In genomic region chr6:136250686-136251008, GRCh38 we compare ENCODE assay signal across 8 cellular contexts. TPM values are rescaled to one million over a fixed set of nuclear protein-coding genes. Genes with fewer than 3 reads are reported as not detected.
A peak's percentile ranks its signal among the peaks of the same experiment; 100 is the strongest.
DNase-seq lines count a peak whose midpoint lies in the region; ATAC-seq, FAIRE-seq and TF ChIP-seq lines count a peak whose summit lies in the region.

No MANE protein-coding gene starts in this region.

- peak overlapping the region; percentile 74 for H3K27ac Mint-ChIP-seq in activated naive CD4-positive, alpha-beta T cell treated with anti-CD3 and anti-CD28 coated beads for 36 hours
- peak overlapping the region; percentile 95 to 99 for H3K27ac Mint-ChIP-seq in activated naive CD4-positive, alpha-beta T cell treated with anti-CD3 and anti-CD28 coated beads, Interleukin-2, amount 50 U/mL, for 72 hours

- H3K36me3 ChIP-seq in kidney (ENCODE audit: control insufficient read depth in 1 of 2, insufficient read depth in 2 of 2, low read length in 2 of 2) (no peaks in the 10 kb centered on the region), thoracic aorta (no peaks in the 10 kb centered on the region)

- peaks cover 45% of the 10 kb centered on the region for H3K4me1 Mint-ChIP-seq in activated naive CD4-positive, alpha-beta T cell treated with anti-CD3 and anti-CD28 coated beads for 36 hours (ENCODE audit: low read depth)

- no peaks in the 10 kb centered on the region for H3K27me3 ChIP-seq in thoracic aorta (replicated peaks; ENCODE audit: insufficient read depth)

- TF ChIP-seq CTCF in kidney (IDR thresholded peaks at IDR 0.05; ENCODE audit: borderline replicate concordance, extremely low read depth, insufficient read depth) (no peak), thoracic aorta (IDR thresholded peaks at IDR 0.05) (no peak), GM20000 (IDR thresholded peaks at IDR 0.05; ENCODE audit: extremely low read depth, missing control alignments) (no peak)

- H3K9me3 ChIP-seq in kidney (ENCODE audit: control insufficient read depth in 1 of 2, low read length in 2 of 2) (no peaks in the 10 kb centered on the region), thoracic aorta (no peaks in the 10 kb centered on the region)

- H3K4me3 ChIP-seq in kidney (ENCODE audit: low read length in 2 of 2) (peak overlapping the region; percentile 72 to 84), thoracic aorta (peak overlapping the region; percentile 78)

- CTCF ChIA-PET in activated naive CD4-positive, alpha-beta T cell treated with anti-CD3 and anti-CD28 coated beads for 36 hours (lab: Charles Lee): interaction anchor here (0.6 to 1.8 kb wide), 6 partner anchors 32 to 797 kb away, joined by 3 to 7 read pairs (median 4); partner anchors contain the start of gene BCLAF1

- H3K9me3 Mint-ChIP-seq in activated naive CD4-positive, alpha-beta T cell treated with anti-CD3 and anti-CD28 coated beads for 36 hours: no peaks in the 10 kb centered on the region
- no peaks in the 10 kb centered on the region for H3K9me3 Mint-ChIP-seq in activated naive CD4-positive, alpha-beta T cell treated with anti-CD3 and anti-CD28 coated beads, Interleukin-2, amount 50 U/mL, for 72 hours

- peaks cover 6 to 8% of the 10 kb centered on the region in 2 donors for H3K4me1 ChIP-seq in kidney (ENCODE audit: control insufficient read depth in 1 of 2, insufficient read depth in 1 of 2, low read depth in 1 of 2, low read length in 2 of 2)
- H3K4me1 ChIP-seq in thoracic aorta (ENCODE audit: control insufficient read depth in 1 of 2, low read depth in 2 of 2): peaks cover 6 to 15% of the 10 kb centered on the region in 2 donors

- no peaks in the 10 kb centered on the region for H3K27me3 Mint-ChIP-seq in activated naive CD4-positive, alpha-beta T cell treated with anti-CD3 and anti-CD28 coated beads for 36 hours (ENCODE audit: low read depth)

- peak overlapping the region; percentile 95 for H3K4me3 Mint-ChIP-seq in activated naive CD4-positive, alpha-beta T cell treated with anti-CD3 and anti-CD28 coated beads for 36 hours

- FAIRE-seq in kidney (lab: Jason Lieb, UNC): no peak

- peak overlapping the region; percentile 9 to 74 for H3K9ac ChIP-seq in kidney (ENCODE audit: low read length in 2 of 2)

- intact Hi-C loops in activated naive CD4-positive, alpha-beta T cell treated with anti-CD3 and anti-CD28 coated beads for 36 hours (cut with micrococcal nuclease): loop anchor here (1.0 kb wide), 4 partner anchors 35 to 753 kb away; partner anchors contain the start of genes AHI1 and BCLAF1
- intact Hi-C loops in kidney (cut with DNase I): no loop called here

- H3K36me3 Mint-ChIP-seq in activated naive CD4-positive, alpha-beta T cell treated with anti-CD3 and anti-CD28 coated beads for 36 hours (ENCODE audit: low read depth): peaks cover 36% of the 10 kb centered on the region
- peaks cover 38 to 44% of the 10 kb centered on the region in 2 donors for H3K36me3 Mint-ChIP-seq in activated naive CD4-positive, alpha-beta T cell treated with anti-CD3 and anti-CD28 coated beads, Interleukin-2, amount 50 U/mL, for 72 hours

- peak; percentile 9 for ATAC-seq in HG03139 (IDR thresholded peaks at IDR 0.05; ENCODE audit: unreplicated experiment)
- peak; percentile 13 to 19 for ATAC-seq in activated naive CD4-positive, alpha-beta T cell treated with anti-CD3 and anti-CD28 coated beads, Interleukin-2, amount 50 U/mL, for 72 hours
- no peak for ATAC-seq in thoracic aorta (ENCODE audit: insufficient number of reproducible peaks, low FRiP score, low read depth)

- no peak for DNase-seq in activated naive CD4-positive, alpha-beta T cell treated with anti-CD3 and anti-CD28 coated beads for 36 hours
- no peak for DNase-seq in activated naive CD4-positive, alpha-beta T cell treated with anti-CD3 and anti-CD28 coated beads, Interleukin-2, amount 50 U/mL, for 16 hours
- DNase-seq in activated naive CD4-positive, alpha-beta T cell treated with anti-CD3 and anti-CD28 coated beads, Interleukin-2, amount 50 U/mL, for 72 hours (ENCODE audit: low spot score in 2 of 2): no peak
- DNase-seq in kidney (no peak), thoracic aorta (ENCODE audit: low spot score) (no peak), GM20000 (ENCODE audit: low spot score) (no peak), ecto neural progenitor cell (ENCODE audit: low spot score) (no peak)

- no peak overlapping the region for H3K27ac ChIP-seq in kidney (ENCODE audit: low read depth in 2 of 2, low read length in 2 of 2)
- H3K27ac ChIP-seq in thoracic aorta: no peak overlapping the region

RNA-seq across cellular contexts. Expression of gene MTFR2, which starts 0.5 kb away (rescaled TPM):
- 10 to 100 TPM; 19.2 to 22.1 TPM for total RNA-seq in activated naive CD4-positive, alpha-beta T cell treated with anti-CD3 and anti-CD28 coated beads for 36 hours
- total RNA-seq in activated naive CD4-positive, alpha-beta T cell treated with anti-CD3 and anti-CD28 coated beads, Interleukin-2, amount 50 U/mL, for 72 hours: 10 to 100 TPM; 25.9 to 32.0 TPM
- total RNA-seq in kidney: 1.3 TPM
- 0.65 TPM for polyA plus RNA-seq in kidney (ENCODE audit: insufficient read depth, low read depth, low replicate concordance)
- total RNA-seq in thoracic aorta: under 1 TPM in 1 of 2 donors, not detected in 1; 0.41 TPM

RNA-seq across cellular contexts. Expression of gene BCLAF1, which starts 39.0 kb away (rescaled TPM):
- 100 to 1,000 TPM; 108 to 117 TPM for total RNA-seq in activated naive CD4-positive, alpha-beta T cell treated with anti-CD3 and anti-CD28 coated beads for 36 hours
- total RNA-seq in activated naive CD4-positive, alpha-beta T cell treated with anti-CD3 and anti-CD28 coated beads, Interleukin-2, amount 50 U/mL, for 72 hours: 100 to 1,000 TPM; 101 to 159 TPM
- 132 TPM for total RNA-seq in kidney
- polyA plus RNA-seq in kidney (ENCODE audit: insufficient read depth, low read depth, low replicate concordance): 18.3 TPM
- total RNA-seq in thoracic aorta: 100 to 1,000 TPM in 1 of 2 donors, 10 to 100 TPM in 1; 70.0 to 170 TPM
